Comparison of ENCODE assay signal across 8 cellular contexts in genomic region chr11:695606-696381, GRCh38. TPM values are rescaled to one million over a fixed set of nuclear protein-coding genes. Genes with fewer than 3 reads are reported as not detected.
DNase-seq lines count a peak whose midpoint lies in the region; ATAC-seq, FAIRE-seq and TF ChIP-seq lines count a peak whose summit lies in the region.

Gene TMEM80 (plus strand): TSS chr11:695816. CDS start chr11:695828, 12 bp downstream.

- TSS peak; percentile 86 for BruUV-seq in HepG2 (replicated peaks; lab: Mats Ljungman, UMichigan)

- DNase-seq in Ammon's horn (ENCODE audit: low spot score) (peak; percentile 97), NCI-H69 (lab: John Stamatoyannopoulos, UW) (peak; percentile 99), dermis blood vessel endothelial cell (peak; percentile 99), HepG2 (ENCODE audit: low spot score) (peak; percentile 93)
- peak; percentile 92 to 98 for DNase-seq in activated CD4-positive, alpha-beta T cell treated with anti-CD3 and anti-CD28 coated beads, Interleukin-2, amount 50 U/mL, for 24 hours (ENCODE audit: low read depth in 1 of 2, low spot score in 1 of 2)
- peak; percentile 98 for DNase-seq in stimulated activated CD4-positive, alpha-beta T cell treated with anti-CD3 and anti-CD28 coated beads, Interleukin-4, amount 100 ng/mL, for 1 hour

- peak; percentile 43 for TF ChIP-seq RAD21 in HepG2 (CRISPR knock-in tag; IDR thresholded peaks at IDR 0.05)

- no peak for TF ChIP-seq EP300 in HepG2 (IDR thresholded peaks at IDR 0.05; ENCODE audit: low read depth in 2 of 2, low read length in 2 of 2)
- no peak for TF ChIP-seq EP300 in HepG2 (CRISPR knock-in tag; IDR thresholded peaks at IDR 0.05; ENCODE audit: borderline replicate concordance)

- TF ChIP-seq POLR2A in HepG2 (IDR thresholded peaks at IDR 0.05; ENCODE audit: insufficient read depth in 1 of 2, low read depth in 2 of 2, low read length in 2 of 2) = peak in 1 of 2 experiments; percentile 32; a peak in 2 of 4 replicates

- H3K9ac ChIP-seq in HepG2 (ENCODE audit: insufficient read depth, low read depth, low read length) = peak within 1 kb of the TSS; percentile 99

- H3K4me2 ChIP-seq in HepG2 (ENCODE audit: low read depth, low read length) = peak within 1 kb of the TSS; percentile 64

- WGBS in HepG2 (ENCODE audit: low lambda C conversion rate) = 0% methylated on average over 8 of the region's 98 CpGs

- H2AFZ ChIP-seq in HepG2 (ENCODE audit: low read length) = peak within 1 kb of the TSS; percentile 38

- peak within 1 kb of the TSS; percentile 86 to 87 (median 87) for H3K4me3 ChIP-seq in HepG2 (replicated peaks in 1 of 3; ENCODE audit: insufficient read depth in 1 of 3, low read depth in 2 of 3, low read length in 3 of 3)

- TF ChIP-seq CTCF in HepG2 (CRISPR knock-in tag; IDR thresholded peaks at IDR 0.05) = no peak; the same call in 1 of the 2 replicates

- ATAC-seq in GM19324 (IDR thresholded peaks at IDR 0.05; ENCODE audit: low FRiP score, unreplicated experiment) (peak; percentile 76), HG03469 (IDR thresholded peaks at IDR 0.05; ENCODE audit: unreplicated experiment) (peak; percentile 43), HepG2 (peak; percentile 84)

- H3K4me1 ChIP-seq in HepG2 (ENCODE audit: insufficient read depth, low read length) = peaks cover 62% of the 10 kb centered on the region

- in situ Hi-C loops in HepG2 (cut with HindIII; ENCODE audit: extremely low pct_ligation_motif_present, low pct_unique_long_range_greater_than_20kb) = no loop called here

- peaks cover 5 to 10% of the 10 kb centered on the region in 2 experiments; a peak in 3 of 5 replicates for H3K36me3 ChIP-seq in HepG2 (replicated peaks in 1 of 2; ENCODE audit: control insufficient read depth in 1 of 2, insufficient read depth in 2 of 2, low read length in 2 of 2)

- no peaks in the 10 kb centered on the region; a peak in 1 of 5 replicates for H3K27me3 ChIP-seq in HepG2 (ENCODE audit: control insufficient read depth in 1 of 2, insufficient read depth in 2 of 2, low read length in 2 of 2)

- H4K20me1 ChIP-seq in HepG2 (ENCODE audit: insufficient read depth, low read length) = no peaks in the 10 kb centered on the region; the same call in 1 of the 2 replicates

- peaks cover 46% of the 10 kb centered on the region for H3K79me2 ChIP-seq in HepG2 (ENCODE audit: insufficient read depth, low read length)

- H3K9me3 ChIP-seq in HepG2 (ENCODE audit: low read length) = no peaks in the 10 kb centered on the region

- peak within 1 kb of the TSS; percentile 99 for H3K27ac ChIP-seq in HepG2 (ENCODE audit: extremely low read length, insufficient read depth, low read length)

- POLR2A ChIA-PET in HepG2 (lab: Yijun Ruan, JAX) = interaction anchor here (0.9 to 6.1 kb wide), 15 partner anchors 11 to 189 kb away, joined by 3 to 191 read pairs (median 6); partner anchors contain the start of genes EPS8L2, PNPLA2 and TALDO1

- CTCF ChIA-PET in HepG2 (lab: Yijun Ruan, JAX; ENCODE audit: low intra/inter-chr PET ratio, low total read pairs) = interaction anchor here (1.6 to 4.8 kb wide), 3 partner anchors 17 to 32 kb away, joined by 4 to 20 read pairs (median 13); no protein-coding TSS in a partner anchor

- intact Hi-C loops in HepG2 (cut with micrococcal nuclease; ENCODE audit: unreplicated experiment) = loop anchor here (1.0 kb wide), 2 partner anchors 28 to 33 kb away; no protein-coding TSS in a partner anchor

- FAIRE-seq in HepG2 (lab: Jason Lieb, UNC) = no peak

TF ChIP-seq in HepG2, 621 proteins besides CTCF, POLR2A, EP300 and RAD21 (continues in another document):
- TF ChIP-seq ZNF160 (CRISPR knock-in tag; IDR thresholded peaks at IDR 0.05) (0 out of 2 replicates have a peak, but pooled peaks have one; percentile 20), KLF12 (CRISPR knock-in tag; IDR thresholded peaks at IDR 0.05; ENCODE audit: borderline replicate concordance) (no peak), AGO1 (IDR thresholded peaks at IDR 0.05; ENCODE audit: low read depth, low read length, poor library complexity, severe bottlenecking) (peak; percentile 99), ATRX (CRISPR knock-in tag; IDR thresholded peaks at IDR 0.05; ENCODE audit: borderline replicate concordance) (no peak), YEATS4 (CRISPR knock-in tag; IDR thresholded peaks at IDR 0.05; ENCODE audit: borderline replicate concordance) (peak; percentile 80), ELF1 (CRISPR knock-in tag; IDR thresholded peaks at IDR 0.05) (no peak; the same call in 1 of the 2 replicates), U2AF1 (optimal IDR thresholded peaks at IDR 0.05; ENCODE audit: low read depth, low read length) (no peak), MEIS2 (CRISPR knock-in tag; IDR thresholded peaks at IDR 0.05) (peak; percentile 34; the same call in 1 of the 2 replicates)
- TF ChIP-seq, protein P1, sequence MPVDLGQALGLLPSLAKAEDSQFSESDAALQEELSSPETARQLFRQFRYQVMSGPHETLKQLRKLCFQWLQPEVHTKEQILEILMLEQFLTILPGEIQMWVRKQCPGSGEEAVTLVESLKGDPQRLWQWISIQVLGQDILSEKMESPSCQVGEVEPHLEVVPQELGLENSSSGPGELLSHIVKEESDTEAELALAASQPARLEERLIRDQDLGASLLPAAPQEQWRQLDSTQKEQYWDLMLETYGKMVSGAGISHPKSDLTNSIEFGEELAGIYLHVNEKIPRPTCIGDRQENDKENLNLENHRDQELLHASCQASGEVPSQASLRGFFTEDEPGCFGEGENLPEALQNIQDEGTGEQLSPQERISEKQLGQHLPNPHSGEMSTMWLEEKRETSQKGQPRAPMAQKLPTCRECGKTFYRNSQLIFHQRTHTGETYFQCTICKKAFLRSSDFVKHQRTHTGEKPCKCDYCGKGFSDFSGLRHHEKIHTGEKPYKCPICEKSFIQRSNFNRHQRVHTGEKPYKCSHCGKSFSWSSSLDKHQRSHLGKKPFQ (CRISPR knock-in tag; IDR thresholded peaks at IDR 0.05; ENCODE audit: insufficient replicate concordance) = peak; percentile 90
- TF ChIP-seq, protein P2, sequence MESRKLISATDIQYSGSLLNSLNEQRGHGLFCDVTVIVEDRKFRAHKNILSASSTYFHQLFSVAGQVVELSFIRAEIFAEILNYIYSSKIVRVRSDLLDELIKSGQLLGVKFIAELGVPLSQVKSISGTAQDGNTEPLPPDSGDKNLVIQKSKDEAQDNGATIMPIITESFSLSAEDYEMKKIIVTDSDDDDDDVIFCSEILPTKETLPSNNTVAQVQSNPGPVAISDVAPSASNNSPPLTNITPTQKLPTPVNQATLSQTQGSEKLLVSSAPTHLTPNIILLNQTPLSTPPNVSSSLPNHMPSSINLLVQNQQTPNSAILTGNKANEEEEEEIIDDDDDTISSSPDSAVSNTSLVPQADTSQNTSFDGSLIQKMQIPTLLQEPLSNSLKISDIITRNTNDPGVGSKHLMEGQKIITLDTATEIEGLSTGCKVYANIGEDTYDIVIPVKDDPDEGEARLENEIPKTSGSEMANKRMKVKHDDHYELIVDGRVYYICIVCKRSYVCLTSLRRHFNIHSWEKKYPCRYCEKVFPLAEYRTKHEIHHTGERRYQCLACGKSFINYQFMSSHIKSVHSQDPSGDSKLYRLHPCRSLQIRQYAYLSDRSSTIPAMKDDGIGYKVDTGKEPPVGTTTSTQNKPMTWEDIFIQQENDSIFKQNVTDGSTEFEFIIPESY (CRISPR knock-in tag; IDR thresholded peaks at IDR 0.05) = no peak
- TF ChIP-seq, protein P3, sequence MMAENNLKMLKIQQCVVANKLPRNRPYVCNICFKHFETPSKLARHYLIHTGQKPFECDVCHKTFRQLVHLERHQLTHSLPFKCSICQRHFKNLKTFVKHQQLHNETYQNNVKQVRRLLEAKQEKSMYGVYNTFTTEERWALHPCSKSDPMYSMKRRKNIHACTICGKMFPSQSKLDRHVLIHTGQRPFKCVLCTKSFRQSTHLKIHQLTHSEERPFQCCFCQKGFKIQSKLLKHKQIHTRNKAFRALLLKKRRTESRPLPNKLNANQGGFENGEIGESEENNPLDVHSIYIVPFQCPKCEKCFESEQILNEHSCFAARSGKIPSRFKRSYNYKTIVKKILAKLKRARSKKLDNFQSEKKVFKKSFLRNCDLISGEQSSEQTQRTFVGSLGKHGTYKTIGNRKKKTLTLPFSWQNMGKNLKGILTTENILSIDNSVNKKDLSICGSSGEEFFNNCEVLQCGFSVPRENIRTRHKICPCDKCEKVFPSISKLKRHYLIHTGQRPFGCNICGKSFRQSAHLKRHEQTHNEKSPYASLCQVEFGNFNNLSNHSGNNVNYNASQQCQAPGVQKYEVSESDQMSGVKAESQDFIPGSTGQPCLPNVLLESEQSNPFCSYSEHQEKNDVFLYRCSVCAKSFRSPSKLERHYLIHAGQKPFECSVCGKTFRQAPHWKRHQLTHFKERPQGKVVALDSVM (CRISPR knock-in tag; IDR thresholded peaks at IDR 0.05) = peak; percentile 18; the same call in 1 of the 2 replicates

RNA-seq across cellular contexts. Expression of gene TMEM80, which starts in this region (rescaled TPM):
- total RNA-seq in dermis blood vessel endothelial cell = 10.7 and 12.4 TPM in 2 replicates
- 2.7 and 5.6 TPM in 2 replicates for total RNA-seq in HepG2 (2016; rRNA removed; fragmentation: Illumina TruSeq; extraction: Trizol)
- 0.71 and 1.1 TPM in 2 replicates for total RNA-seq in HepG2 (2016; cell fraction: cytosol; rRNA removed; fragmentation: Illumina TruSeq; extraction: Trizol; ENCODE audit: low read depth)
- total RNA-seq in HepG2 (2016; cell fraction: insoluble cytoplasmic fraction; rRNA removed; fragmentation: Illumina TruSeq; extraction: Trizol) = 2.5 and 6.4 TPM in 2 replicates
- 2.9 and 3.2 TPM in 2 replicates for total RNA-seq in HepG2 (2016; cell fraction: membrane; rRNA removed; fragmentation: Illumina TruSeq; extraction: Trizol)
- 6.8 and 8.5 TPM in 2 replicates for total RNA-seq in HepG2 (2016; cell fraction: nucleus; rRNA removed; fragmentation: Illumina TruSeq; extraction: Trizol)
- polyA plus RNA-seq in HepG2 (2011; rRNA removed) = 17.1 and 20.9 TPM in 2 replicates
- polyA plus RNA-seq in HepG2 (2011; cell fraction: cytosol; rRNA removed) = 13.5 and 14.1 TPM in 2 replicates
- 42.7 and 42.8 TPM in 2 replicates for polyA plus RNA-seq in HepG2 (2011; cell fraction: nucleus; rRNA removed)
- 20.6 and 20.8 TPM in 2 replicates for polyA plus RNA-seq in HepG2 (2012)
- 1.3 and 1.4 TPM in 2 replicates for polyA plus RNA-seq in HepG2 (2016; cell fraction: cytosol; fragmentation: Illumina TruSeq; extraction: Trizol; ENCODE audit: low read depth)
- 3.6 and 3.8 TPM in 2 replicates for polyA plus RNA-seq in HepG2 (2016; cell fraction: insoluble cytoplasmic fraction; fragmentation: Illumina TruSeq; extraction: Trizol; ENCODE audit: low read depth)
- 2.4 and 2.9 TPM in 2 replicates for polyA plus RNA-seq in HepG2 (2016; cell fraction: membrane; fragmentation: Illumina TruSeq; extraction: Trizol; ENCODE audit: low read depth)
- 21.0 and 22.8 TPM in 2 replicates for polyA plus RNA-seq in HepG2 (2016; cell fraction: nucleus; fragmentation: Illumina TruSeq; extraction: Trizol; ENCODE audit: insufficient read depth, low read depth)
- polyA minus RNA-seq in HepG2 (2011; rRNA and poly(A)+ RNA removed; ENCODE audit: low replicate concordance) = 5.4 and 7.9 TPM in 2 replicates
- 1.9 and 3.8 TPM in 2 replicates for polyA minus RNA-seq in HepG2 (2011; cell fraction: cytosol; rRNA and poly(A)+ RNA removed)
- polyA minus RNA-seq in HepG2 (2011; cell fraction: nucleus; rRNA and poly(A)+ RNA removed) = 11.6 and 13.4 TPM in 2 replicates

Comparison
In these comparisons a context has a peak if more than half of its experiments do, and no peak if none do; other contexts are left out.
1. Peak in every context shown above with its lines: DNase-seq, ATAC-seq, H3K4me3 ChIP-seq and H3K27ac ChIP-seq.